25 cellular contexts compared by ENCODE assay signal in genomic region chr7:79810945-79811344, GRCh38.
"Had no signal": no experiment of that assay in that cellular context is flagged by ENCODE, and none has a peak within 500 bp of the region (broad histone marks: within the 10 kb centered on the region; RNA-seq: fewer than 3 reads in every experiment).

No MANE protein-coding gene starts in this region.

- DNase-seq: activated B cell treated with CpG ODN at 0.5 μM for 24 hours; activated CD4-positive, alpha-beta T cell treated with anti-CD3 and anti-CD28 coated beads for 4 hours; activated CD4-positive, alpha-beta T cell treated with anti-CD3 and anti-CD28 coated beads, Interleukin-2, amount 50 U/mL, for 48 hours; activated CD8-positive, alpha-beta memory T cell treated with anti-CD3 and anti-CD28 coated beads, Interleukin-2, amount 50 U/mL, for 48 hours; activated naive CD4-positive, alpha-beta T cell treated with Interleukin-2 at 50 U/mL for 16 hours; activated naive CD8-positive, alpha-beta T cell treated with anti-CD3 and anti-CD28 coated beads for 36 hours; activated T-cell treated with anti-CD3 and anti-CD28 coated beads, Interleukin-2, amount 50 U/mL, for 4 hours; amniotic stem cell; cerebellar nuclear complex; cortex of kidney; foreskin melanocyte; glutamatergic neuron; hippocampal formation; left cardiac atrium; lower lobe of right lung; naive thymus-derived CD8-positive, alpha-beta T cell; retina; sigmoid colon; spleen; stimulated activated CD4-positive, alpha-beta T cell treated with anti-CD3 and anti-CD28 coated beads, Interleukin-4, amount 100 ng/mL, for 1 hour; stimulated activated naive CD4-positive, alpha-beta T cell; T1000 had no signal

- H3K4me1 ChIP-seq: lower lobe of right lung, sigmoid colon, spleen had no signal

- H3K27ac ChIP-seq: lower lobe of right lung, sigmoid colon, thoracic aorta had no signal

- FAIRE-seq: bronchial epithelial cell, endometrium had no signal

- H3K9me3 ChIP-seq: lower lobe of right lung, sigmoid colon, spleen, thoracic aorta had no signal

- H3K4me3 ChIP-seq: lower lobe of right lung, sigmoid colon, spleen, thoracic aorta had no signal

- ATAC-seq: activated T-cell treated with anti-CD3 and anti-CD28 coated beads, Interleukin-2, amount 50 U/mL, for 4 hours; left cardiac atrium; lower lobe of right lung; naive thymus-derived CD8-positive, alpha-beta T cell had no signal

- H3K36me3 ChIP-seq: lower lobe of right lung, sigmoid colon, spleen, thoracic aorta had no signal

- H3K27me3 ChIP-seq: sigmoid colon, spleen had no signal
